In genomic region chr20:63630956-63631355, GRCh38 we compare ENCODE assay signal across 8 cellular contexts. TPM values are rescaled to one million over a fixed set of nuclear protein-coding genes. Genes with fewer than 3 reads are reported as not detected.
DNase-seq lines count a peak whose midpoint lies in the region; ATAC-seq, FAIRE-seq and TF ChIP-seq lines count a peak whose summit lies in the region.
"Not testable (repeated sequence)": the region's sequence is repeated elsewhere in the genome, so short reads cannot be mapped to it uniquely, and the experiment has no call there.

No MANE protein-coding gene starts in this region.

- H3K27me3 ChIP-seq in BE2C; CD8-positive, alpha-beta T cell (ENCODE audit: insufficient read depth, low read length); naive thymus-derived CD4-positive, alpha-beta T cell (ENCODE audit: control insufficient read depth in 2 of 2, insufficient read depth in 2 of 2, low read length in 2 of 2); stomach: not testable (repeated sequence)

- 90 to 95% (median 93%) methylated on average over 6 of the region's 6 CpGs for WGBS in stomach, 5 donors

- H3K36me3 ChIP-seq in BE2C; CD8-positive, alpha-beta T cell (ENCODE audit: insufficient read depth, low read length); kidney (ENCODE audit: control insufficient read depth in 1 of 2, insufficient read depth in 2 of 2, low read length in 2 of 2); stomach: not testable (repeated sequence)
- peaks cover 0 to 11% (median 0%) of the 10 kb centered on the region in 3 experiments for H3K36me3 ChIP-seq in naive thymus-derived CD4-positive, alpha-beta T cell (ENCODE audit: control insufficient read depth in 2 of 3, insufficient read depth in 3 of 3, low read length in 3 of 3)

- not testable (repeated sequence) for ATAC-seq in CD8-positive, alpha-beta T cell; T-cell (replicated peaks in 1 of 4); naive thymus-derived CD4-positive, alpha-beta T cell

- POLR2A ChIA-PET in CD8-positive, alpha-beta T cell (lab: Charles Lee): interaction anchor here (1.3 to 3.1 kb wide), 2 partner anchors 11 to 106 kb away, joined by 3 to 23 read pairs; partner anchors contain the start of gene LIME1
- POLR2A ChIA-PET in T-cell (lab: Charles Lee): not testable (repeated sequence)
- POLR2A ChIA-PET in naive thymus-derived CD4-positive, alpha-beta T cell (lab: Charles Lee): interaction anchor here (1.0 to 13.3 kb wide), 4 partner anchors 8 to 347 kb away, joined by 3 to 552 read pairs (median 4); partner anchors contain the start of gene STMN3

- H3K4me3 Mint-ChIP-seq in CD8-positive, alpha-beta T cell; activated naive CD4-positive, alpha-beta T cell treated with anti-CD3 and anti-CD28 coated beads, Interleukin-2, amount 10 ng/mL, durations not matched to agents 7 days and 5 days; endothelial cell (ENCODE audit: unreplicated experiment): not testable (repeated sequence)
- peak overlapping the region in 1 of 3 donors; percentile 53 for H3K4me3 Mint-ChIP-seq in T-cell
- peak overlapping the region in 8 of 10 donors; percentile 21 to 43 (median 29) for H3K4me3 Mint-ChIP-seq in naive thymus-derived CD4-positive, alpha-beta T cell

- not testable (repeated sequence) for H3K9ac ChIP-seq in kidney (ENCODE audit: low read length in 2 of 2)

- not testable (repeated sequence) for TF ChIP-seq EP300 in stomach (IDR thresholded peaks at IDR 0.05)

- H3K27ac ChIP-seq in CD8-positive, alpha-beta T cell (ENCODE audit: low read depth, low read length); kidney (ENCODE audit: low read depth in 2 of 2, low read length in 2 of 2); naive thymus-derived CD4-positive, alpha-beta T cell (ENCODE audit: low read depth, low read length): not testable (repeated sequence)
- H3K27ac ChIP-seq in stomach: peak overlapping the region in 3 of 5 donors; percentile 21 to 29 (median 22)

- FAIRE-seq in kidney (lab: Jason Lieb, UNC): not testable (repeated sequence)

- H3K9me3 Mint-ChIP-seq in CD8-positive, alpha-beta T cell; T-cell; activated naive CD4-positive, alpha-beta T cell treated with anti-CD3 and anti-CD28 coated beads, Interleukin-2, amount 10 ng/mL, durations not matched to agents 7 days and 5 days; endothelial cell (ENCODE audit: unreplicated experiment); naive thymus-derived CD4-positive, alpha-beta T cell: not testable (repeated sequence)

- CTCF ChIA-PET in CD8-positive, alpha-beta T cell (lab: Charles Lee): interaction anchor here (2.1 kb wide), 1 partner anchor 11 kb away, joined by 11 read pairs; no protein-coding TSS in a partner anchor
- CTCF ChIA-PET in T-cell (lab: Charles Lee): not testable (repeated sequence)
- CTCF ChIA-PET in activated naive CD4-positive, alpha-beta T cell treated with anti-CD3 and anti-CD28 coated beads, Interleukin-2, amount 10 ng/mL, durations not matched to agents 7 days and 5 days (lab: Charles Lee): interaction anchor here (2.2 kb wide), 1 partner anchor 92 kb away, joined by 6 read pairs; no protein-coding TSS in a partner anchor
- CTCF ChIA-PET in naive thymus-derived CD4-positive, alpha-beta T cell (lab: Charles Lee): interaction anchor here (0.9 to 3.1 kb wide), 3 partner anchors 11 to 93 kb away, joined by 3 to 13 read pairs (median 3); no protein-coding TSS in a partner anchor

- H3K4me3 ChIP-seq in BE2C (ENCODE audit: low read depth, low read length); CD8-positive, alpha-beta T cell (ENCODE audit: low read depth, low read length); kidney (ENCODE audit: low read length in 2 of 2); naive thymus-derived CD4-positive, alpha-beta T cell (ENCODE audit: low read length); stomach: not testable (repeated sequence)

- H3K27ac Mint-ChIP-seq in CD8-positive, alpha-beta T cell: peak overlapping the region; percentile 55
- H3K27ac Mint-ChIP-seq in T-cell: peak overlapping the region; percentile 72 to 81
- H3K27ac Mint-ChIP-seq in activated naive CD4-positive, alpha-beta T cell treated with anti-CD3 and anti-CD28 coated beads, Interleukin-2, amount 10 ng/mL, durations not matched to agents 7 days and 5 days: peak overlapping the region; percentile 14
- H3K27ac Mint-ChIP-seq in endothelial cell (ENCODE audit: unreplicated experiment): peak overlapping the region; percentile 79
- peak overlapping the region in 7 of 9 donors; percentile 66 to 98 (median 91) for H3K27ac Mint-ChIP-seq in naive thymus-derived CD4-positive, alpha-beta T cell

- H3K27me3 Mint-ChIP-seq in CD8-positive, alpha-beta T cell (ENCODE audit: low read depth); T-cell; activated naive CD4-positive, alpha-beta T cell treated with anti-CD3 and anti-CD28 coated beads, Interleukin-2, amount 10 ng/mL, durations not matched to agents 7 days and 5 days; endothelial cell (ENCODE audit: unreplicated experiment); naive thymus-derived CD4-positive, alpha-beta T cell: not testable (repeated sequence)

- TF ChIP-seq CTCF in BE2C (IDR thresholded peaks at IDR 0.05; ENCODE audit: low read depth, low read length); CD8-positive, alpha-beta T cell (IDR thresholded peaks at IDR 0.05); endothelial cell (IDR thresholded peaks at IDR 0.05; ENCODE audit: unreplicated experiment); kidney (IDR thresholded peaks at IDR 0.05; ENCODE audit: borderline replicate concordance, extremely low read depth, insufficient read depth); stomach (IDR thresholded peaks at IDR 0.05): not testable (repeated sequence)

- H3K36me3 Mint-ChIP-seq in CD8-positive, alpha-beta T cell: peaks cover 23% of the 10 kb centered on the region
- peaks cover 13% of the 10 kb centered on the region for H3K36me3 Mint-ChIP-seq in T-cell
- H3K36me3 Mint-ChIP-seq in activated naive CD4-positive, alpha-beta T cell treated with anti-CD3 and anti-CD28 coated beads, Interleukin-2, amount 10 ng/mL, durations not matched to agents 7 days and 5 days: peaks cover 31% of the 10 kb centered on the region
- not testable (repeated sequence) for H3K36me3 Mint-ChIP-seq in endothelial cell (ENCODE audit: low read depth, unreplicated experiment)
- peaks cover 4 to 20% (median 13%) of the 10 kb centered on the region in 5 donors for H3K36me3 Mint-ChIP-seq in naive thymus-derived CD4-positive, alpha-beta T cell

- DNase-seq in BE2C (peak; percentile 2), kidney (peak; percentile 41)
- DNase-seq in CD8-positive, alpha-beta T cell; T-cell; activated naive CD4-positive, alpha-beta T cell treated with anti-CD3 and anti-CD28 coated beads, Interleukin-2, amount 10 ng/mL, durations not matched to agents 7 days and 5 days; endothelial cell (ENCODE audit: low spot score); naive thymus-derived CD4-positive, alpha-beta T cell; stomach: not testable (repeated sequence)

- not testable (repeated sequence) for TF ChIP-seq POLR2A in stomach (IDR thresholded peaks at IDR 0.05)

- intact Hi-C loops in CD8-positive, alpha-beta T cell (cut with DNase I, micrococcal nuclease); kidney (cut with DNase I); naive thymus-derived CD4-positive, alpha-beta T cell (cut with micrococcal nuclease); stomach (cut with DNase I; ENCODE audit: low total_unique reads): not testable (repeated sequence)

- H3K4me1 Mint-ChIP-seq in CD8-positive, alpha-beta T cell (ENCODE audit: low read depth): peaks cover 58% of the 10 kb centered on the region
- H3K4me1 Mint-ChIP-seq in T-cell: peaks cover 63 to 65% (median 63%) of the 10 kb centered on the region in 3 donors
- H3K4me1 Mint-ChIP-seq in activated naive CD4-positive, alpha-beta T cell treated with anti-CD3 and anti-CD28 coated beads, Interleukin-2, amount 10 ng/mL, durations not matched to agents 7 days and 5 days: peaks cover 59% of the 10 kb centered on the region
- peaks cover 13% of the 10 kb centered on the region for H3K4me1 Mint-ChIP-seq in endothelial cell (ENCODE audit: unreplicated experiment)
- H3K4me1 Mint-ChIP-seq in naive thymus-derived CD4-positive, alpha-beta T cell: peaks cover 24 to 72% (median 49%) of the 10 kb centered on the region in 7 donors

- not testable (repeated sequence) for H3K4me1 ChIP-seq in BE2C; kidney (ENCODE audit: control insufficient read depth in 1 of 2, insufficient read depth in 1 of 2, low read depth in 1 of 2, low read length in 2 of 2)
- peaks cover 70% of the 10 kb centered on the region for H3K4me1 ChIP-seq in CD8-positive, alpha-beta T cell (ENCODE audit: insufficient read depth, low read length)
- peaks cover 57 to 58% of the 10 kb centered on the region in 2 donors for H3K4me1 ChIP-seq in naive thymus-derived CD4-positive, alpha-beta T cell (ENCODE audit: control insufficient read depth in 2 of 2, insufficient read depth in 2 of 2, low read length in 2 of 2)
- peaks cover 13 to 26% (median 23%) of the 10 kb centered on the region in 4 donors for H3K4me1 ChIP-seq in stomach

- H3K9me3 ChIP-seq in BE2C; CD8-positive, alpha-beta T cell (ENCODE audit: low read length); kidney (ENCODE audit: control insufficient read depth in 1 of 2, low read length in 2 of 2); naive thymus-derived CD4-positive, alpha-beta T cell (ENCODE audit: control insufficient read depth in 2 of 3, low read length in 3 of 3); stomach: not testable (repeated sequence)

RNA-seq across cellular contexts. Expression of gene GMEB2, which starts 4.1 kb away (rescaled TPM):
- polyA plus RNA-seq in BE2C (2012; ENCODE audit: insufficient read depth, insufficient read length, low read depth): 21.2 TPM
- 10 to 100 TPM; 31.4 to 33.8 TPM for total RNA-seq in CD8-positive, alpha-beta T cell
- total RNA-seq in T-cell: 10 to 100 TPM; 20.7 to 30.3 (median 29.0) TPM
- 11.2 TPM for total RNA-seq in endothelial cell (ENCODE audit: unreplicated experiment)
- 13.4 TPM for total RNA-seq in kidney
- polyA plus RNA-seq in kidney (ENCODE audit: insufficient read depth, low read depth, low replicate concordance): 6.1 TPM
- total RNA-seq in naive thymus-derived CD4-positive, alpha-beta T cell: 10 to 100 TPM; 17.4 to 30.2 (median 24.6) TPM
- polyA plus RNA-seq in naive thymus-derived CD4-positive, alpha-beta T cell: 10 to 100 TPM; 11.0 to 21.9 TPM
- total RNA-seq in stomach: 10 to 100 TPM in 2 of 5 donors, 1 to 10 TPM in 3; 1.8 to 20.4 (median 8.3) TPM
- 1 to 10 TPM; 5.4 to 7.5 (median 7.4) TPM for polyA plus RNA-seq in stomach

RNA-seq across cellular contexts. Expression of gene STMN3, which starts 22.3 kb away (rescaled TPM):
- polyA plus RNA-seq in BE2C (2012; ENCODE audit: insufficient read depth, insufficient read length, low read depth): 396 TPM
- total RNA-seq in CD8-positive, alpha-beta T cell: 10 to 100 TPM; 64.2 to 65.9 TPM
- total RNA-seq in T-cell (100 to 1,000 TPM in 3 of 5 donors, 10 to 100 TPM in 2; 92.9 to 121 (median 107) TPM), endothelial cell (ENCODE audit: unreplicated experiment) (12.8 TPM), kidney (84.9 TPM), stomach (10 to 100 TPM in 2 of 5 donors, 1 to 10 TPM in 2, under 1 TPM in 1; 0.87 to 13.4 (median 5.5) TPM)
- polyA plus RNA-seq in kidney (ENCODE audit: insufficient read depth, low read depth, low replicate concordance) (20.6 TPM), stomach (10 to 100 TPM; 12.3 to 14.8 (median 12.5) TPM)
- 100 to 1,000 TPM in 2 of 5 experiments, 10 to 100 TPM in 3; 34.2 to 122 (median 70.3) TPM for total RNA-seq in naive thymus-derived CD4-positive, alpha-beta T cell
- polyA plus RNA-seq in naive thymus-derived CD4-positive, alpha-beta T cell: 10 to 100 TPM; 33.5 to 37.0 TPM

RNA-seq across cellular contexts. Expression of gene RTEL1, which starts 27.2 kb away (rescaled TPM):
- polyA plus RNA-seq in BE2C (2012; ENCODE audit: insufficient read depth, insufficient read length, low read depth): 73.4 TPM
- 10 to 100 TPM; 21.4 to 24.9 TPM for total RNA-seq in CD8-positive, alpha-beta T cell
- total RNA-seq in T-cell (10 to 100 TPM; 30.7 to 41.6 (median 36.8) TPM), endothelial cell (ENCODE audit: unreplicated experiment) (20.2 TPM), kidney (37.7 TPM), stomach (10 to 100 TPM; 13.6 to 70.4 (median 32.7) TPM)
- polyA plus RNA-seq in kidney (ENCODE audit: insufficient read depth, low read depth, low replicate concordance) (5.3 TPM), stomach (1 to 10 TPM; 7.6 to 10.0 (median 9.2) TPM)
- 10 to 100 TPM; 28.4 to 47.2 (median 32.4) TPM for total RNA-seq in naive thymus-derived CD4-positive, alpha-beta T cell
- polyA plus RNA-seq in naive thymus-derived CD4-positive, alpha-beta T cell: 1 to 10 TPM; 1.9 to 8.6 TPM

RNA-seq across cellular contexts. Expression of gene HELZ2, which starts 56.9 kb away (rescaled TPM):
- polyA plus RNA-seq in BE2C (2012; ENCODE audit: insufficient read depth, insufficient read length, low read depth): 7.6 TPM
- total RNA-seq in CD8-positive, alpha-beta T cell: 10 to 100 TPM; 43.3 to 48.0 TPM
- total RNA-seq in T-cell (10 to 100 TPM; 31.6 to 73.0 (median 43.5) TPM), endothelial cell (ENCODE audit: unreplicated experiment) (15.3 TPM), kidney (40.7 TPM), stomach (10 to 100 TPM; 27.4 to 95.5 (median 41.2) TPM)
- polyA plus RNA-seq in kidney (ENCODE audit: insufficient read depth, low read depth, low replicate concordance) (3.2 TPM), stomach (1 to 10 TPM; 4.4 to 7.3 (median 6.9) TPM)
- 100 to 1,000 TPM in 1 of 5 experiments, 10 to 100 TPM in 4; 24.4 to 102 (median 42.1) TPM for total RNA-seq in naive thymus-derived CD4-positive, alpha-beta T cell
- 1 to 10 TPM; 3.8 to 5.8 TPM for polyA plus RNA-seq in naive thymus-derived CD4-positive, alpha-beta T cell

Comparison
In these comparisons a context has a peak if more than half of its experiments do, and no peak if none do; other contexts are left out.
1. H3K27ac Mint-ChIP-seq: peak in every context shown above with its lines; median percentile 91 in naive thymus-derived CD4-positive, alpha-beta T cell; 79 in endothelial cell; 76 in T-cell; 55 in CD8-positive, alpha-beta T cell; 14 in activated naive CD4-positive, alpha-beta T cell treated with anti-CD3 and anti-CD28 coated beads, Interleukin-2, amount 10 ng/mL, durations not matched to agents 7 days and 5 days.